ENCODE assay signal across 8 cellular contexts in genomic region chr2:25286025-25286400, GRCh38. TPM values are rescaled to one million over a fixed set of nuclear protein-coding genes. Genes with fewer than 3 reads are reported as not detected.
DNase-seq lines count a peak whose midpoint lies in the region; ATAC-seq and TF ChIP-seq lines count a peak whose summit lies in the region.

No MANE protein-coding gene starts in this region.

- peaks cover 5% of the 10 kb centered on the region for H3K4me1 Mint-ChIP-seq in memory B cell
- peaks cover 9% of the 10 kb centered on the region for H3K4me1 Mint-ChIP-seq in endothelial cell (ENCODE audit: unreplicated experiment)

- peak; percentile 98 for ATAC-seq in memory B cell (ENCODE audit: low read depth)

- TF ChIP-seq CTCF in NB4 (IDR thresholded peaks at IDR 0.05; ENCODE audit: low read depth, low read length) (no peak), endothelial cell (IDR thresholded peaks at IDR 0.05; ENCODE audit: unreplicated experiment) (no peak)

- DNase-seq in activated gamma-delta T cell treated with Interleukin-2 at 50 U/mL for 16 hours (peak; percentile 77), activated gamma-delta T cell (lab: John Stamatoyannopoulos, UW) (no peak), NB4 (ENCODE audit: low read depth) (peak; percentile 89), memory B cell (ENCODE audit: low spot score in 2 of 2) (no peak), ureter (ENCODE audit: low spot score) (no peak), endothelial cell (ENCODE audit: low spot score) (no peak), AG08396 (ENCODE audit: low spot score) (no peak)
- peak; percentile 38 to 49 for DNase-seq in activated T-helper 1 cell treated with anti-CD3 and anti-CD28 coated beads, Interleukin-2, amount 50 U/mL, for 16 hours (ENCODE audit: low read depth in 1 of 2, low spot score in 1 of 2)

- H3K36me3 Mint-ChIP-seq in memory B cell (no peaks in the 10 kb centered on the region), endothelial cell (ENCODE audit: low read depth, unreplicated experiment) (no peaks in the 10 kb centered on the region)

- no peak overlapping the region for H3K4me3 ChIP-seq in NB4 (ENCODE audit: low read depth, low read length)

- H3K9me3 Mint-ChIP-seq in memory B cell (no peaks in the 10 kb centered on the region), endothelial cell (ENCODE audit: unreplicated experiment) (no peaks in the 10 kb centered on the region)

- peak; percentile 44 for TF ChIP-seq POLR2A in NB4 (IDR thresholded peaks at IDR 0.05; ENCODE audit: extremely low read depth, insufficient read length)

- H3K4me3 Mint-ChIP-seq in memory B cell (no peak overlapping the region), endothelial cell (ENCODE audit: unreplicated experiment) (no peak overlapping the region)

- H3K27me3 Mint-ChIP-seq in memory B cell (no peaks in the 10 kb centered on the region), endothelial cell (ENCODE audit: unreplicated experiment) (peaks cover 8% of the 10 kb centered on the region)

- H3K27ac Mint-ChIP-seq in memory B cell (no peak overlapping the region), endothelial cell (ENCODE audit: unreplicated experiment) (no peak overlapping the region)

RNA-seq across cellular contexts. Expression of gene DNMT3A, which starts 55.7 kb away (rescaled TPM):
- total RNA-seq in ureter = 40.1 TPM
- 177 TPM for total RNA-seq in endothelial cell (ENCODE audit: unreplicated experiment)

Comparison
In these comparisons a context has a peak if more than half of its experiments do, and no peak if none do; other contexts are left out.
1. DNase-seq: peak in activated gamma-delta T cell treated with Interleukin-2 at 50 U/mL for 16 hours (single experiment), NB4 (single experiment) and activated T-helper 1 cell treated with anti-CD3 and anti-CD28 coated beads, Interleukin-2, amount 50 U/mL, for 16 hours (2 of 2); none in activated gamma-delta T cell (single experiment), memory B cell (0 of 2), ureter (single experiment), endothelial cell (single experiment) and AG08396 (single experiment).